ENCODE assay signal across 33 cellular contexts in genomic region chr1:60705026-60705425, GRCh38.
DNase-seq lines count a peak whose midpoint lies in the region; ATAC-seq and TF ChIP-seq lines count a peak whose summit lies in the region.
"Had no signal": no experiment of that assay in that cellular context is flagged by ENCODE, and none has a peak within 500 bp of the region (broad histone marks: within the 10 kb centered on the region; RNA-seq: fewer than 3 reads in every experiment).

No MANE protein-coding gene starts in this region.

- H3K4me1 Mint-ChIP-seq in stimulated activated memory B cell treated with anti-CD40 and anti-IgM and Interleukin-4, amounts not matched to agents 10 μg/mL and 1 μg/mL and 100 μg/mL, for 72 hours, result no peaks in the 10 kb centered on the region
- H3K4me1 Mint-ChIP-seq: B cell; CD14-positive monocyte; CD4-positive, alpha-beta memory T cell; CD4-positive, CD25-positive, alpha-beta regulatory T cell; CD8-positive, alpha-beta memory T cell had no signal

- no peaks in the 10 kb centered on the region for H3K36me3 ChIP-seq in SK-N-SH (replicated peaks in 1 of 2; ENCODE audit: control insufficient read depth in 1 of 2, insufficient read depth in 2 of 2, low read length in 1 of 2)
- H3K36me3 ChIP-seq: BE2C; BLaER1; BLaER1 treated with 17β-estradiol and CSF1 and Interleukin-3, amounts not matched to agents 10 nM and 100 nM had no signal

- POLR2A ChIA-PET in SK-N-SH (lab: Yijun Ruan, JAX), result no interaction called here

- no peak overlapping the region for H3K4me3 ChIP-seq in SK-N-SH (ENCODE audit: low read depth in 2 of 2, low read length in 1 of 2)
- H3K4me3 ChIP-seq: A549; BLaER1; BLaER1 treated with 17β-estradiol and CSF1 and Interleukin-3, amounts not matched to agents 10 nM and 100 nM had no signal

- TF ChIP-seq EP300 in SK-N-SH (IDR thresholded peaks at IDR 0.05; ENCODE audit: borderline replicate concordance in 1 of 2, low read depth in 1 of 2, low read length in 1 of 2), result no peak

- 13% methylated on average over 2 of the region's 2 CpGs for WGBS in SK-N-SH (ENCODE audit: low lambda C conversion rate)

- no peak overlapping the region for H3K27ac ChIP-seq in SK-N-SH (ENCODE audit: low read depth in 2 of 2, low read length in 1 of 2)
- H3K27ac ChIP-seq: 22Rv1; A549; BLaER1; BLaER1 treated with 17β-estradiol and CSF1 and Interleukin-3, amounts not matched to agents 10 nM and 100 nM; C4-2B had no signal

- CTCF ChIA-PET in SK-N-SH (lab: Yijun Ruan, JAX), result no interaction called here

- H3K36me3 Mint-ChIP-seq in stimulated activated memory B cell treated with anti-CD40 and anti-IgM and Interleukin-4, amounts not matched to agents 10 μg/mL and 1 μg/mL and 100 μg/mL, for 72 hours, result no peaks in the 10 kb centered on the region
- H3K36me3 Mint-ChIP-seq: CD14-positive monocyte; CD4-positive, alpha-beta memory T cell; CD4-positive, CD25-positive, alpha-beta regulatory T cell; CD8-positive, alpha-beta memory T cell; CD8-positive, alpha-beta T cell had no signal

- H3K4me1 ChIP-seq in SK-N-SH (ENCODE audit: control insufficient read depth in 1 of 2, insufficient read depth in 2 of 2, low read depth in 1 of 2, low read length in 1 of 2), result no peaks in the 10 kb centered on the region; a peak in 1 of 4 replicates
- H3K4me1 ChIP-seq: A549; BE2C; BLaER1; BLaER1 treated with 17β-estradiol and CSF1 and Interleukin-3, amounts not matched to agents 10 nM and 100 nM; Caco-2 had no signal

- TF ChIP-seq CTCF in SK-N-SH (IDR thresholded peaks at IDR 0.05), result no peak

- H3K27me3 ChIP-seq in SK-N-SH (ENCODE audit: insufficient read depth), result no peaks in the 10 kb centered on the region
- H3K27me3 ChIP-seq: BE2C; BLaER1; BLaER1 treated with 17β-estradiol and CSF1 and Interleukin-3, amounts not matched to agents 10 nM and 100 nM had no signal

- no peak overlapping the region for H3K4me2 ChIP-seq in SK-N-SH
- H3K4me2 ChIP-seq: A549; BLaER1; BLaER1 treated with 17β-estradiol and CSF1 and Interleukin-3, amounts not matched to agents 10 nM and 100 nM had no signal

- H3F3A ChIP-seq in SK-N-SH (replicated peaks; ENCODE audit: insufficient read depth), result no peaks in the 10 kb centered on the region

- ATAC-seq in SK-N-SH treated with all-trans-retinoic acid at 6 μM for 48 hours, result no peak
- ATAC-seq in GM18519 (IDR thresholded peaks at IDR 0.05; ENCODE audit: low FRiP score, unreplicated experiment), result no peak
- ATAC-seq in stimulated activated memory B cell treated with anti-CD40 and anti-IgM and Interleukin-4, amounts not matched to agents 10 μg/mL and 1 μg/mL and 100 μg/mL, for 72 hours, result no peak
- no peak for ATAC-seq in GM18502 (IDR thresholded peaks at IDR 0.05; ENCODE audit: poor library complexity, unreplicated experiment)
- ATAC-seq: A549; CD8-positive, alpha-beta T cell had no signal

- H3K79me2 ChIP-seq in SK-N-SH (ENCODE audit: insufficient read depth), result no peaks in the 10 kb centered on the region

- no peaks in the 10 kb centered on the region for H3K9me3 ChIP-seq in SK-N-SH
- H3K9me3 ChIP-seq: A549, BE2C, BLaER1, Caco-2 had no signal

- no peaks in the 10 kb centered on the region for H4K20me1 ChIP-seq in SK-N-SH (ENCODE audit: insufficient read depth)
- H4K20me1 ChIP-seq: BLaER1; BLaER1 treated with 17β-estradiol and CSF1 and Interleukin-3, amounts not matched to agents 10 nM and 100 nM had no signal

- no peak overlapping the region for H3K27ac Mint-ChIP-seq in stimulated activated memory B cell treated with anti-CD40 and anti-IgM and Interleukin-4, amounts not matched to agents 10 μg/mL and 1 μg/mL and 100 μg/mL, for 72 hours
- H3K27ac Mint-ChIP-seq: B cell; CD14-positive monocyte; CD4-positive, alpha-beta memory T cell; CD4-positive, alpha-beta T cell; CD4-positive, CD25-positive, alpha-beta regulatory T cell; CD8-positive, alpha-beta memory T cell; CD8-positive, alpha-beta T cell had no signal

- no peak overlapping the region for H2AFZ ChIP-seq in SK-N-SH (ENCODE audit: low read depth)

- no peak for TF ChIP-seq RAD21 in SK-N-SH (IDR thresholded peaks at IDR 0.05; ENCODE audit: low read length)

- peaks cover 6% of the 10 kb centered on the region for H3K9me3 Mint-ChIP-seq in stimulated activated memory B cell treated with anti-CD40 and anti-IgM and Interleukin-4, amounts not matched to agents 10 μg/mL and 1 μg/mL and 100 μg/mL, for 72 hours
- H3K9me3 Mint-ChIP-seq: CD4-positive, alpha-beta T cell had no signal

- DNase-seq in SK-N-DZ (ENCODE audit: low spot score) (peak; percentile 56), SK-N-SH (peak; percentile 12)
- DNase-seq: 8988T; ACHN; AML-193; BE2C; C1 segment of cervical spinal cord; Caco-2; Calu3; CD4-positive, alpha-beta memory T cell; CD4-positive, alpha-beta T cell; CD4-positive, CD25-positive, alpha-beta regulatory T cell; CD8-positive, alpha-beta memory T cell; CD8-positive, alpha-beta T cell; COR-L47; DMS 273 treated with DMSO at 0.1 percent for 48 hours; DMS153; DMS53; DMS79; DMS79 treated with DMSO at 0.1 percent for 48 hours; DND-41; EL had no signal

- no peak overlapping the region for H3K4me3 Mint-ChIP-seq in stimulated activated memory B cell treated with anti-CD40 and anti-IgM and Interleukin-4, amounts not matched to agents 10 μg/mL and 1 μg/mL and 100 μg/mL, for 72 hours
- H3K4me3 Mint-ChIP-seq: B cell; CD14-positive monocyte; CD4-positive, alpha-beta memory T cell; CD4-positive, alpha-beta T cell; CD4-positive, CD25-positive, alpha-beta regulatory T cell; CD8-positive, alpha-beta memory T cell; CD8-positive, alpha-beta T cell had no signal

- H3K9ac ChIP-seq in SK-N-SH, result no peak overlapping the region
- H3K9ac ChIP-seq: BLaER1; BLaER1 treated with 17β-estradiol and CSF1 and Interleukin-3, amounts not matched to agents 10 nM and 100 nM had no signal

- no peaks in the 10 kb centered on the region for H3K9me2 ChIP-seq in SK-N-SH

- H3K27me3 Mint-ChIP-seq in stimulated activated memory B cell treated with anti-CD40 and anti-IgM and Interleukin-4, amounts not matched to agents 10 μg/mL and 1 μg/mL and 100 μg/mL, for 72 hours, result no peaks in the 10 kb centered on the region
- H3K27me3 Mint-ChIP-seq: B cell; CD4-positive, alpha-beta memory T cell; CD4-positive, CD25-positive, alpha-beta regulatory T cell had no signal

TF ChIP-seq in SK-N-SH, 30 proteins besides CTCF, POLR2A, EP300 and RAD21:
- TF ChIP-seq EZH2phosphoT487 (IDR thresholded peaks at IDR 0.05; ENCODE audit: borderline replicate concordance, low read depth), result no peak
- TF ChIP-seq NFIC (IDR thresholded peaks at IDR 0.05; ENCODE audit: borderline replicate concordance), result no peak
- TF ChIP-seq CHD2 (IDR thresholded peaks at IDR 0.05; ENCODE audit: low read length, partially characterized antibody), result no peak
- no peak for TF ChIP-seq MXI1 (IDR thresholded peaks at IDR 0.05; ENCODE audit: low read depth, low read length)

TF ChIP-seq in SK-N-SH treated with all-trans-retinoic acid at 6 μM for 48 hours, 23 proteins besides CTCF, POLR2A, EP300 and RAD21:
- TF ChIP-seq SNAI2 (CRISPR knock-in tag; IDR thresholded peaks at IDR 0.05) (no peak), TCF4 (CRISPR knock-in tag; IDR thresholded peaks at IDR 0.05; ENCODE audit: borderline replicate concordance) (peak; percentile 52; the same call in 1 of the 2 replicates)
